Comparison of ENCODE assay signal across 15 cellular contexts in genomic region chr16:8729779-8730334, GRCh38. TPM values are rescaled to one million over a fixed set of nuclear protein-coding genes. Genes with fewer than 3 reads are reported as not detected.
DNase-seq lines count a peak whose midpoint lies in the region; ATAC-seq, FAIRE-seq and TF ChIP-seq lines count a peak whose summit lies in the region.
"Had no signal": no experiment of that assay in that cellular context is flagged by ENCODE, and none has a peak within 500 bp of the region (broad histone marks: within the 10 kb centered on the region; RNA-seq: fewer than 3 reads in every experiment).

No MANE protein-coding gene starts in this region.

- intact Hi-C loops in GM12878 (cut with micrococcal nuclease; ENCODE audit: unreplicated experiment): no loop called here

- H3K9me3 Mint-ChIP-seq in naive B cell (peaks cover 0 to 5% (median 0%) of the 10 kb centered on the region in 7 donors), chondrocyte (ENCODE audit: low read depth) (peaks cover 3% of the 10 kb centered on the region)

- peak; percentile 55 for ATAC-seq in GM12878
- ATAC-seq in naive B cell (ENCODE audit: low read depth in 2 of 2): peak; percentile 100
- ATAC-seq in HG03520 (IDR thresholded peaks at IDR 0.05; ENCODE audit: unreplicated experiment): no peak

- 21% methylated on average over 7 of the region's 8 CpGs for WGBS in GM12878 (ENCODE audit: insufficient coverage, insufficient replicate concordance, low lambda C conversion rate, missing lambda C conversion rate)
- WGBS in GM23248 (ENCODE audit: low coverage in 1 of 2, low lambda C conversion rate in 2 of 2, missing lambda C conversion rate in 2 of 2), 2 experiments: 63% methylated on average over 8 of the region's 8 CpGs

- H4K20me1 ChIP-seq in GM12878 (ENCODE audit: control insufficient read depth, insufficient read depth): no peaks in the 10 kb centered on the region
- no peaks in the 10 kb centered on the region for H4K20me1 ChIP-seq in GM23248 (ENCODE audit: insufficient read depth)

- H3F3A ChIP-seq in GM23248 (ENCODE audit: insufficient read depth): no peaks in the 10 kb centered on the region

- H3K9me3 ChIP-seq in GM12878 (replicated peaks; ENCODE audit: control insufficient read depth, insufficient read depth, low read length) (no peaks in the 10 kb centered on the region), GM23248 (ENCODE audit: low read depth) (no peaks in the 10 kb centered on the region)

- H3K4me3 ChIP-seq in GM12878: no peak overlapping the region
- H3K4me3 ChIP-seq in GM23248: no peak overlapping the region

- H2AFZ ChIP-seq in GM12878 (ENCODE audit: control insufficient read depth, low read depth, low read length) (no peak overlapping the region), GM23248 (no peak overlapping the region)

- H3K36me3 Mint-ChIP-seq in naive B cell (no peaks in the 10 kb centered on the region), chondrocyte (ENCODE audit: low read depth) (no peaks in the 10 kb centered on the region)

- H3K27me3 ChIP-seq in GM12878 (replicated peaks in 1 of 2; ENCODE audit: control insufficient read depth in 2 of 2, insufficient read depth in 2 of 2, low read length in 1 of 2) (no peaks in the 10 kb centered on the region), GM23248 (replicated peaks; ENCODE audit: insufficient read depth) (no peaks in the 10 kb centered on the region)

- H3K9ac ChIP-seq in GM12878 (ENCODE audit: control insufficient read depth, insufficient read depth, low read length): no peak overlapping the region
- no peak overlapping the region for H3K9ac ChIP-seq in GM23248

- peak overlapping the region in 7 of 8 donors; percentile 36 to 86 (median 70) for H3K4me3 Mint-ChIP-seq in naive B cell
- H3K4me3 Mint-ChIP-seq in chondrocyte (ENCODE audit: unreplicated experiment): no peak overlapping the region

- BruUV-seq in GM12878 (replicated peaks; lab: Mats Ljungman, UMichigan): no TSS peak

- DNase-seq in CMK (ENCODE audit: low read depth) (peak; percentile 11), MV-4-11 (lab: John Stamatoyannopoulos, UW) (peak; percentile 45), GM12878 (ENCODE audit: low read depth, low spot score) (no peak), naive B cell (peak; percentile 56), GM23248 (no peak), chondrocyte (ENCODE audit: low spot score) (no peak), GM19240 (ENCODE audit: insufficient read length, low spot score) (no peak)
- DNase-seq: activated CD4-positive, CD25-positive, alpha-beta regulatory T cell treated with anti-CD3 and anti-CD28 coated beads, Interleukin-2, amount 50 U/mL, for 72 hours; activated T-cell treated with anti-CD3 and anti-CD28 coated beads, Interleukin-2, amount 50 U/mL, for 1 hour; EL; kidney glomerular epithelial cell; NCI-H187 treated with DMSO at 0.1 percent for 48 hours; stimulated activated CD4-positive, alpha-beta T cell treated with anti-CD3 and anti-CD28 coated beads, Interleukin-1b, Interleukin-23, amount 100 ng/mL, for 48 hours had no signal

- no peak for TF ChIP-seq POLR2A in GM12878 (IDR thresholded peaks at IDR 0.05; ENCODE audit: low read depth, low read length)

- no peak for TF ChIP-seq RAD21 in GM12878 (IDR thresholded peaks at IDR 0.05; ENCODE audit: insufficient read depth, low read depth, low read length)

- H3K9me2 ChIP-seq in GM23248 (ENCODE audit: insufficient read depth): no peaks in the 10 kb centered on the region

- H3K4me2 ChIP-seq in GM12878 (ENCODE audit: control insufficient read depth, insufficient read depth) (no peak overlapping the region), GM23248 (ENCODE audit: unreplicated experiment) (no peak overlapping the region)

- in situ Hi-C loops in GM12878 (cut with MboI) (loop anchor here (25.0 kb wide), 1 partner anchor 343 kb away; no protein-coding TSS in a partner anchor), GM23248 (cut with MboI) (no loop called here)

- SMC1A ChIA-PET in GM12878 (lab: Charles Lee; ENCODE audit: uncharacterized antibody, unreplicated experiment): interaction anchor here (0.7 to 1.5 kb wide), 3 partner anchors 11 to 279 kb away, joined by 4 to 5 read pairs (median 5); no protein-coding TSS in a partner anchor

- TF ChIP-seq EP300 in GM12878 (IDR thresholded peaks at IDR 0.05; ENCODE audit: borderline replicate concordance in 1 of 2, control insufficient read depth in 1 of 2, low read depth in 2 of 2, low read length in 2 of 2): no peak

- H3K27ac ChIP-seq in GM12878 (ENCODE audit: control insufficient read depth, insufficient read depth) (no peak overlapping the region), GM23248 (no peak overlapping the region)
- H3K27ac ChIP-seq: epithelial cell of prostate had no signal

- H3K27ac Mint-ChIP-seq in naive B cell: peak overlapping the region in 5 of 6 donors; percentile 79 to 96 (median 95)
- no peak overlapping the region for H3K27ac Mint-ChIP-seq in chondrocyte (ENCODE audit: unreplicated experiment)

- POLR2A ChIA-PET in GM12878 (lab: Charles Lee): interaction anchor here (0.6 kb wide), 1 partner anchor 415 kb away, joined by 4 read pairs; no protein-coding TSS in a partner anchor

- TF ChIP-seq CTCF in GM12878 (IDR thresholded peaks at IDR 0.05 in 2 of 3, conservative IDR thresholded peaks at IDR 0.05 in 1 of 3; ENCODE audit: control insufficient read depth in 2 of 3, extremely low read depth in 1 of 3, insufficient read depth in 1 of 3, low read depth in 3 of 3, low read length in 3 of 3): no peak
- TF ChIP-seq CTCF in chondrocyte (IDR thresholded peaks at IDR 0.05): no peak

- H3K4me1 ChIP-seq in GM12878 (ENCODE audit: control insufficient read depth, insufficient read depth, low read length) (no peaks in the 10 kb centered on the region), GM23248 (ENCODE audit: insufficient read depth) (no peaks in the 10 kb centered on the region)

- H3K36me3 ChIP-seq in GM12878 (ENCODE audit: control insufficient read depth in 2 of 2, insufficient read depth in 2 of 2, low read length in 1 of 2) (no peaks in the 10 kb centered on the region), GM23248 (ENCODE audit: low read depth) (no peaks in the 10 kb centered on the region)

- RAD21 ChIA-PET in GM12878 (lab: Charles Lee; ENCODE audit: unreplicated experiment): no interaction called here

- FAIRE-seq in GM12878 (lab: Jason Lieb, UNC): no peak

- peaks cover 36 to 57% (median 55%) of the 10 kb centered on the region in 3 donors for H3K4me1 Mint-ChIP-seq in naive B cell
- H3K4me1 Mint-ChIP-seq in chondrocyte (ENCODE audit: low read depth): no peaks in the 10 kb centered on the region

- no peaks in the 10 kb centered on the region for H3K27me3 Mint-ChIP-seq in naive B cell
- peaks cover 3% of the 10 kb centered on the region for H3K27me3 Mint-ChIP-seq in chondrocyte (ENCODE audit: low read depth)

- CTCF ChIA-PET in GM12878 (lab: Yijun Ruan, JAX): interaction anchor here (0.5 kb wide), 1 partner anchor 70 kb away, joined by 3 read pairs; no protein-coding TSS in a partner anchor

- H3K79me2 ChIP-seq in GM12878 (ENCODE audit: control insufficient read depth, insufficient read depth, low read length) (no peaks in the 10 kb centered on the region), GM23248 (ENCODE audit: insufficient read depth) (no peaks in the 10 kb centered on the region)

TF ChIP-seq in GM12878, 131 proteins besides CTCF, POLR2A, EP300 and RAD21 (continues in another document):
- no peak for TF ChIP-seq SMAD1 (IDR thresholded peaks at IDR 0.05; ENCODE audit: low read depth, partially characterized antibody)
- TF ChIP-seq, protein P1, sequence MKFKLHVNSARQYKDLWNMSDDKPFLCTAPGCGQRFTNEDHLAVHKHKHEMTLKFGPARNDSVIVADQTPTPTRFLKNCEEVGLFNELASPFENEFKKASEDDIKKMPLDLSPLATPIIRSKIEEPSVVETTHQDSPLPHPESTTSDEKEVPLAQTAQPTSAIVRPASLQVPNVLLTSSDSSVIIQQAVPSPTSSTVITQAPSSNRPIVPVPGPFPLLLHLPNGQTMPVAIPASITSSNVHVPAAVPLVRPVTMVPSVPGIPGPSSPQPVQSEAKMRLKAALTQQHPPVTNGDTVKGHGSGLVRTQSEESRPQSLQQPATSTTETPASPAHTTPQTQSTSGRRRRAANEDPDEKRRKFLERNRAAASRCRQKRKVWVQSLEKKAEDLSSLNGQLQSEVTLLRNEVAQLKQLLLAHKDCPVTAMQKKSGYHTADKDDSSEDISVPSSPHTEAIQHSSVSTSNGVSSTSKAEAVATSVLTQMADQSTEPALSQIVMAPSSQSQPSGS (IDR thresholded peaks at IDR 0.05; ENCODE audit: low read length): no peak

RNA-seq across cellular contexts. Expression of gene ABAT, which starts 55.4 kb away (rescaled TPM):
- 21.7 and 23.2 TPM in 2 replicates for total RNA-seq in GM12878 (2013; cell fraction: nucleolus; rRNA removed)
- total RNA-seq in GM12878 (2014; rRNA removed) (1.8 and 1.9 TPM in 2 replicates), GM12878 (2014; rRNA removed; fragmentation: Illumina TruSeq; extraction: Trizol) (1.8 and 1.9 TPM in 2 replicates), GM12878 (2021) (2.6 and 2.8 TPM in 2 replicates), chondrocyte (2.1 to 3.1 TPM (median 2.1 TPM) in 3 replicates)
- 1.9 TPM for polyA plus RNA-seq in GM12878 (2011; ENCODE audit: low read depth)
- polyA plus RNA-seq in GM12878 (2011; rRNA removed) (7.0 and 10.6 TPM in 2 replicates), GM12878 (2014; fragmentation: Illumina TruSeq; extraction: Trizol) (2.8 and 3.2 TPM in 2 replicates), GM12878 (2014; fragmentation: Nextera tagmentation; extraction: Ambion mirVana) (1 to 10 TPM; 1.0 to 1.1 TPM), GM12878 (2014; rRNA removed) (2.4 and 2.6 TPM in 2 replicates), GM12878 (2016; fragmentation: Nextera tagmentation; extraction: Ambion mirVana) (1 to 10 TPM; 1.8 to 1.9 TPM), naive B cell (ENCODE audit: low read depth in 6 of 6) (10 to 100 TPM in 1 of 6 donors, 1 to 10 TPM in 5; 1.9 to 10.0 (median 4.8) TPM), GM23248 (2016; fragmentation: Nextera tagmentation; extraction: Ambion mirVana) (4.0 and 4.7 TPM in 2 replicates)
- 7.6 and 8.5 TPM in 2 replicates for polyA plus RNA-seq in GM12878 (2011; cell fraction: cytosol; rRNA removed)
- 9.8 and 10.4 TPM in 2 replicates for polyA plus RNA-seq in GM12878 (2011; cell fraction: nucleus; rRNA removed)
- polyA plus RNA-seq in GM12878 (2012): 2.8 and 3.3 TPM in 2 replicates
- 7.2 and 8.4 TPM in 2 replicates for polyA minus RNA-seq in GM12878 (2011; rRNA and poly(A)+ RNA removed)
- polyA minus RNA-seq in GM12878 (2011; cell fraction: cytosol; rRNA and poly(A)+ RNA removed): 1.7 and 1.9 TPM in 2 replicates
- 3.1 and 6.8 TPM in 2 replicates for polyA minus RNA-seq in GM12878 (2011; cell fraction: nucleus; rRNA and poly(A)+ RNA removed)
- total RNA-seq in GM23248 (2014; rRNA removed; shearing (Covaris generic)): 5.2 and 8.0 TPM in 2 replicates

Comparison
In these comparisons a context has a peak if more than half of its experiments do, and no peak if none do; other contexts are left out.
1. DNase-seq: peak in CMK (single experiment), MV-4-11 (single experiment) and naive B cell (single experiment); none in GM12878 (single experiment), GM23248 (single experiment), chondrocyte (single experiment) and GM19240 (single experiment).